ENCODE assay signal across 8 cellular contexts in genomic region chr12:56628671-56629458, GRCh38. TPM values are rescaled to one million over a fixed set of nuclear protein-coding genes. Genes with fewer than 3 reads are reported as not detected.
A peak's percentile ranks its signal among the peaks of the same experiment; 100 is the strongest.
DNase-seq lines count a peak whose midpoint lies in the region; ATAC-seq and TF ChIP-seq lines count a peak whose summit lies in the region.

No MANE protein-coding gene starts in this region.

- peak overlapping the region; percentile 96 for H3K4me2 ChIP-seq in osteoblast (ENCODE audit: insufficient read depth, low read length)

- H3K4me3 ChIP-seq in osteoblast (ENCODE audit: insufficient read depth, low read length), result peak overlapping the region; percentile 93

- H3K27ac ChIP-seq in osteoblast (ENCODE audit: low read depth, low read length), result peak overlapping the region; percentile 85

- no peaks in the 10 kb centered on the region for H3K9me3 Mint-ChIP-seq in Calu3 (ENCODE audit: low read depth, unreplicated experiment)
- no peaks in the 10 kb centered on the region for H3K9me3 Mint-ChIP-seq in activated naive CD8-positive, alpha-beta T cell treated with anti-CD3 and anti-CD28 coated beads, Interleukin-2, amount 10 ng/mL, durations not matched to agents 7 days and 5 days

- H3K27ac Mint-ChIP-seq in Calu3 (ENCODE audit: unreplicated experiment), result peak overlapping the region; percentile 0
- peak overlapping the region; percentile 86 for H3K27ac Mint-ChIP-seq in activated naive CD8-positive, alpha-beta T cell treated with anti-CD3 and anti-CD28 coated beads, Interleukin-2, amount 10 ng/mL, durations not matched to agents 7 days and 5 days

- DNase-seq in Calu3 (peak; percentile 55), SK-N-DZ (ENCODE audit: low spot score) (peak; percentile 53), Right ventricle myocardium superior (peak; percentile 80), osteoblast (ENCODE audit: insufficient read length, low spot score, missing footprints) (peak; percentile 93), GDM1 (lab: John Stamatoyannopoulos, UW) (no peak)
- peak; percentile 71 for DNase-seq in activated naive CD8-positive, alpha-beta T cell treated with anti-CD3 and anti-CD28 coated beads, Interleukin-2, amount 10 ng/mL, durations not matched to agents 7 days and 5 days

- peak; percentile 21 for ATAC-seq in HG03064 (IDR thresholded peaks at IDR 0.05; ENCODE audit: low read depth, unreplicated experiment)
- peak; percentile 15 for ATAC-seq in activated naive CD8-positive, alpha-beta T cell treated with anti-CD3 and anti-CD28 coated beads, Interleukin-2, amount 10 ng/mL, durations not matched to agents 7 days and 5 days (ENCODE audit: low read depth)
- ATAC-seq in Right ventricle myocardium superior (ENCODE audit: poor library complexity), result peak; percentile 37
- ATAC-seq in HG03135 (IDR thresholded peaks at IDR 0.05; ENCODE audit: unreplicated experiment), result no peak

- H3K36me3 ChIP-seq in osteoblast (ENCODE audit: insufficient read depth, low read length), result peaks cover 15% of the 10 kb centered on the region

- H3K27me3 Mint-ChIP-seq in Calu3 (ENCODE audit: unreplicated experiment), result no peaks in the 10 kb centered on the region
- no peaks in the 10 kb centered on the region for H3K27me3 Mint-ChIP-seq in activated naive CD8-positive, alpha-beta T cell treated with anti-CD3 and anti-CD28 coated beads, Interleukin-2, amount 10 ng/mL, durations not matched to agents 7 days and 5 days

- no peaks in the 10 kb centered on the region for H3K9me3 ChIP-seq in osteoblast (ENCODE audit: low read depth, low read length)

- peaks cover 75% of the 10 kb centered on the region for H4K20me1 ChIP-seq in osteoblast (ENCODE audit: insufficient read depth, low read length)

- peaks cover 31% of the 10 kb centered on the region for H3K4me1 ChIP-seq in osteoblast (ENCODE audit: insufficient read depth, low read length)

- H3K4me3 Mint-ChIP-seq in Calu3 (ENCODE audit: low read depth, unreplicated experiment), result peak overlapping the region; percentile 98
- peak overlapping the region; percentile 84 for H3K4me3 Mint-ChIP-seq in activated naive CD8-positive, alpha-beta T cell treated with anti-CD3 and anti-CD28 coated beads, Interleukin-2, amount 10 ng/mL, durations not matched to agents 7 days and 5 days

- H3K27me3 ChIP-seq in osteoblast (ENCODE audit: insufficient read depth, low read length), result no peaks in the 10 kb centered on the region

- TF ChIP-seq CTCF in Calu3 (IDR thresholded peaks at IDR 0.05; ENCODE audit: unreplicated experiment), result no peak
- TF ChIP-seq CTCF in osteoblast (IDR thresholded peaks at IDR 0.05; ENCODE audit: extremely low read depth, low read depth, low read length), result no peak

- peak overlapping the region; percentile 77 for H2AFZ ChIP-seq in osteoblast (ENCODE audit: low read length)

- H3K79me2 ChIP-seq in osteoblast (ENCODE audit: insufficient read depth, low read length), result peaks cover 93% of the 10 kb centered on the region

- CTCF ChIA-PET in Calu3 (lab: Charles Lee), result interaction anchor here (0.5 to 1.8 kb wide), 7 partner anchors 8 to 143 kb away, joined by 3 to 16 read pairs (median 5); partner anchors contain the start of gene PTGES3

- POLR2A ChIA-PET in activated naive CD8-positive, alpha-beta T cell treated with anti-CD3 and anti-CD28 coated beads, Interleukin-2, amount 10 ng/mL, durations not matched to agents 7 days and 5 days (lab: Charles Lee), result interaction anchor here (0.6 to 3.4 kb wide), 17 partner anchors 8 to 1116 kb away, joined by 3 to 33 read pairs (median 4); partner anchors contain the start of genes ATP5F1B, NACA, PTGES3 and RBMS2

- peaks cover 71% of the 10 kb centered on the region for H3K36me3 Mint-ChIP-seq in Calu3 (ENCODE audit: insufficient read depth, unreplicated experiment)
- H3K36me3 Mint-ChIP-seq in activated naive CD8-positive, alpha-beta T cell treated with anti-CD3 and anti-CD28 coated beads, Interleukin-2, amount 10 ng/mL, durations not matched to agents 7 days and 5 days, result peaks cover 14% of the 10 kb centered on the region

- H3K4me1 Mint-ChIP-seq in Calu3 (ENCODE audit: low read depth, unreplicated experiment), result peaks cover 49% of the 10 kb centered on the region
- peaks cover 59% of the 10 kb centered on the region for H3K4me1 Mint-ChIP-seq in activated naive CD8-positive, alpha-beta T cell treated with anti-CD3 and anti-CD28 coated beads, Interleukin-2, amount 10 ng/mL, durations not matched to agents 7 days and 5 days

- intact Hi-C loops in Calu3 (cut with micrococcal nuclease; ENCODE audit: unreplicated experiment), result no loop called here
- intact Hi-C loops in Right ventricle myocardium superior (cut with DNase I), result no loop called here

- TSS peak; percentile 15 for BruUV-seq in Calu3 (replicated peaks; lab: Mats Ljungman, UMichigan)

RNA-seq across cellular contexts. Expression of gene BAZ2A, which starts 1.3 kb away (rescaled TPM):
- 158 and 187 TPM in 2 replicates for total RNA-seq in Calu3 (2022)
- 13.4 and 19.9 TPM in 2 replicates for polyA plus RNA-seq in SK-N-DZ (2014; cell fraction: cytosol; rRNA removed)
- polyA plus RNA-seq in SK-N-DZ (2014; cell fraction: nucleus; rRNA removed), result 25.0 and 59.3 TPM in 2 replicates
- 100 to 1,000 TPM; 139 to 145 TPM for total RNA-seq in activated naive CD8-positive, alpha-beta T cell treated with anti-CD3 and anti-CD28 coated beads, Interleukin-2, amount 10 ng/mL, durations not matched to agents 7 days and 5 days
- total RNA-seq in Right ventricle myocardium superior, result 28.5 TPM
- total RNA-seq in osteoblast, result 49.6 and 51.3 TPM in 2 replicates

RNA-seq across cellular contexts. Expression of gene ATP5F1B, which starts 16.9 kb away (rescaled TPM):
- 822 and 875 TPM in 2 replicates for total RNA-seq in Calu3 (2022)
- polyA plus RNA-seq in SK-N-DZ (2014; cell fraction: cytosol; rRNA removed), result 892 and 940 TPM in 2 replicates
- polyA plus RNA-seq in SK-N-DZ (2014; cell fraction: nucleus; rRNA removed), result 611 and 648 TPM in 2 replicates
- 100 to 1,000 TPM; 468 to 471 TPM for total RNA-seq in activated naive CD8-positive, alpha-beta T cell treated with anti-CD3 and anti-CD28 coated beads, Interleukin-2, amount 10 ng/mL, durations not matched to agents 7 days and 5 days
- 3,077 TPM for total RNA-seq in Right ventricle myocardium superior
- 308 TPM in 2 replicates for total RNA-seq in osteoblast

RNA-seq across cellular contexts. Expression of gene PTGES3, which starts 59.2 kb away (rescaled TPM):
- 435 and 437 TPM in 2 replicates for total RNA-seq in Calu3 (2022)
- polyA plus RNA-seq in SK-N-DZ (2014; cell fraction: cytosol; rRNA removed), result 186 and 193 TPM in 2 replicates
- polyA plus RNA-seq in SK-N-DZ (2014; cell fraction: nucleus; rRNA removed), result 100 and 151 TPM in 2 replicates
- total RNA-seq in activated naive CD8-positive, alpha-beta T cell treated with anti-CD3 and anti-CD28 coated beads, Interleukin-2, amount 10 ng/mL, durations not matched to agents 7 days and 5 days, result 100 to 1,000 TPM; 210 to 217 TPM
- total RNA-seq in Right ventricle myocardium superior, result 132 TPM
- 63.0 and 71.3 TPM in 2 replicates for total RNA-seq in osteoblast
